In genomic region chr19:53157601-53158000, GRCh38 we compare ENCODE assay signal across 1 cellular context.
TF ChIP-seq lines count a peak whose summit lies in the region.

No MANE protein-coding gene starts in this region.

TF ChIP-seq in WTC11, 78 proteins besides CTCF, POLR2A, EP300 and RAD21 (continued from another document):
- TF ChIP-seq AFF4 (CRISPR knock-in tag; IDR thresholded peaks at IDR 0.05; ENCODE audit: borderline replicate concordance) (no peak), TEAD4 (CRISPR knock-in tag; IDR thresholded peaks at IDR 0.05) (no peak), STAT6 (CRISPR knock-in tag; conservative IDR thresholded peaks at IDR 0.05; ENCODE audit: low read depth) (no peak), IRF1 (CRISPR knock-in tag; IDR thresholded peaks at IDR 0.05) (no peak), RELA (CRISPR knock-in tag; IDR thresholded peaks at IDR 0.05; ENCODE audit: borderline replicate concordance) (no peak), ZNF532 (CRISPR knock-in tag; IDR thresholded peaks at IDR 0.05; ENCODE audit: borderline replicate concordance) (no peak), SP1 (CRISPR knock-in tag; conservative IDR thresholded peaks at IDR 0.05) (no peak), SMAD4 (CRISPR knock-in tag; IDR thresholded peaks at IDR 0.05) (no peak), ZNF396 (CRISPR knock-in tag; IDR thresholded peaks at IDR 0.05; ENCODE audit: borderline replicate concordance) (no peak), ZBTB43 (CRISPR knock-in tag; IDR thresholded peaks at IDR 0.05) (no peak)
